ENCODE assay signal across 22 cellular contexts in genomic region chr14:68018598-68018997, GRCh38.
A peak's percentile ranks its signal among the peaks of the same experiment; 100 is the strongest.
DNase-seq lines count a peak whose midpoint lies in the region; ATAC-seq and TF ChIP-seq lines count a peak whose summit lies in the region.
"Had no signal": no experiment of that assay in that cellular context is flagged by ENCODE, and none has a peak within 500 bp of the region (broad histone marks: within the 10 kb centered on the region; RNA-seq: fewer than 3 reads in every experiment).

No MANE protein-coding gene starts in this region.

- H3K9ac ChIP-seq in colonic mucosa (ENCODE audit: low read depth in 2 of 2, low read length in 2 of 2) = no peak overlapping the region

- no peaks in the 10 kb centered on the region for H3K36me3 ChIP-seq in colonic mucosa
- H3K36me3 ChIP-seq in mucosa of descending colon (ENCODE audit: low read depth) = no peaks in the 10 kb centered on the region
- H3K36me3 ChIP-seq: adrenal gland had no signal

- TF ChIP-seq CTCF in colonic mucosa (IDR thresholded peaks at IDR 0.05) (no peak), mucosa of descending colon (IDR thresholded peaks at IDR 0.05) (no peak), GM13977 (IDR thresholded peaks at IDR 0.05; ENCODE audit: extremely low read depth, insufficient read depth, missing control alignments) (no peak)

- H3K4me1 ChIP-seq in colonic mucosa (no peaks in the 10 kb centered on the region), mucosa of descending colon (ENCODE audit: low read depth) (peaks cover 14% of the 10 kb centered on the region)
- H3K4me1 ChIP-seq: adrenal gland had no signal

- H3K4me3 Mint-ChIP-seq in stimulated activated naive B cell treated with anti-CD40 and anti-IgM and Interleukin-4, amounts not matched to agents 10 μg/mL and 1 μg/mL and 100 μg/mL, for 72 hours = no peak overlapping the region
- H3K4me3 Mint-ChIP-seq: CD14-positive monocyte; endodermal cell; HFFc6; naive B cell; stimulated activated memory B cell treated with anti-CD40 and anti-IgM and Interleukin-4, amounts not matched to agents 10 μg/mL and 1 μg/mL and 100 μg/mL, for 72 hours had no signal

- H3K27me3 ChIP-seq in colonic mucosa = no peaks in the 10 kb centered on the region
- H3K27me3 ChIP-seq: adrenal gland, tibial nerve had no signal

- H3K36me3 Mint-ChIP-seq in stimulated activated naive B cell treated with anti-CD40 and anti-IgM and Interleukin-4, amounts not matched to agents 10 μg/mL and 1 μg/mL and 100 μg/mL, for 72 hours = peaks cover 11 to 24% of the 10 kb centered on the region in 2 donors

- peak; percentile 35 for DNase-seq in A172 (ENCODE audit: low spot score)
- DNase-seq in LHCN-M2 (ENCODE audit: low read depth) = peak; percentile 43
- no peak for DNase-seq in colonic mucosa
- no peak for DNase-seq in mucosa of descending colon
- DNase-seq in GM13977 (ENCODE audit: low spot score) = no peak
- no peak for DNase-seq in stimulated activated naive B cell treated with anti-CD40 and anti-IgM and Interleukin-4, amounts not matched to agents 10 μg/mL and 1 μg/mL and 100 μg/mL, for 72 hours
- DNase-seq in NCI-H446 (lab: John Stamatoyannopoulos, UW) = no peak
- DNase-seq: activated effector memory CD4-positive, alpha-beta T cell treated with Interleukin-2 at 50 U/mL for 16 hours; adrenal gland; DMS53; endodermal cell; foreskin fibroblast; HFFc6; left ventricle myocardium superior; naive B cell; NCI-H146; T-helper 9 cell had no signal

- peaks cover 5 to 20% of the 10 kb centered on the region in 2 donors for H3K4me1 Mint-ChIP-seq in stimulated activated naive B cell treated with anti-CD40 and anti-IgM and Interleukin-4, amounts not matched to agents 10 μg/mL and 1 μg/mL and 100 μg/mL, for 72 hours
- H3K4me1 Mint-ChIP-seq: CD14-positive monocyte had no signal

- peaks cover 14 to 19% of the 10 kb centered on the region in 2 donors for H3K9me3 Mint-ChIP-seq in stimulated activated naive B cell treated with anti-CD40 and anti-IgM and Interleukin-4, amounts not matched to agents 10 μg/mL and 1 μg/mL and 100 μg/mL, for 72 hours
- H3K9me3 Mint-ChIP-seq: HFFc6 had no signal

- peak overlapping the region; percentile 3 for H3K27ac ChIP-seq in colonic mucosa
- H3K27ac ChIP-seq: adrenal gland, tibial nerve had no signal

- no peaks in the 10 kb centered on the region for H3K9me3 ChIP-seq in colonic mucosa
- peaks cover 4% of the 10 kb centered on the region for H3K9me3 ChIP-seq in mucosa of descending colon
- H3K9me3 ChIP-seq: adrenal gland had no signal

- no peak overlapping the region for H3K4me3 ChIP-seq in colonic mucosa
- no peak overlapping the region for H3K4me3 ChIP-seq in mucosa of descending colon
- H3K4me3 ChIP-seq: adrenal gland, tibial nerve had no signal

- ATAC-seq in mucosa of descending colon (peak; percentile 97), HG02840 (IDR thresholded peaks at IDR 0.05; ENCODE audit: low FRiP score, unreplicated experiment) (no peak)
- no peak for ATAC-seq in stimulated activated naive B cell treated with anti-CD40 and anti-IgM and Interleukin-4, amounts not matched to agents 10 μg/mL and 1 μg/mL and 100 μg/mL, for 72 hours (replicated peaks)
- ATAC-seq: activated CD4-positive, CD25-positive, alpha-beta regulatory T cell treated with anti-CD3 and anti-CD28 coated beads, Interleukin-2, amount 50 U/mL, for 24 hours; left ventricle myocardium superior; stimulated activated memory B cell treated with anti-CD40 and anti-IgM and Interleukin-4, amounts not matched to agents 10 μg/mL and 1 μg/mL and 100 μg/mL, for 72 hours had no signal

- in situ Hi-C loops in GM13977 (cut with MboI; ENCODE audit: low pct_unique_long_range_greater_than_20kb, low sequenced_read_pairs, unreplicated experiment) = no loop called here

- H3K27me3 Mint-ChIP-seq in stimulated activated naive B cell treated with anti-CD40 and anti-IgM and Interleukin-4, amounts not matched to agents 10 μg/mL and 1 μg/mL and 100 μg/mL, for 72 hours = no peaks in the 10 kb centered on the region
- H3K27me3 Mint-ChIP-seq: naive B cell; stimulated activated memory B cell treated with anti-CD40 and anti-IgM and Interleukin-4, amounts not matched to agents 10 μg/mL and 1 μg/mL and 100 μg/mL, for 72 hours had no signal

- H3K27ac Mint-ChIP-seq in stimulated activated naive B cell treated with anti-CD40 and anti-IgM and Interleukin-4, amounts not matched to agents 10 μg/mL and 1 μg/mL and 100 μg/mL, for 72 hours = no peak overlapping the region
- H3K27ac Mint-ChIP-seq: CD14-positive monocyte; endodermal cell; HFFc6; stimulated activated memory B cell treated with anti-CD40 and anti-IgM and Interleukin-4, amounts not matched to agents 10 μg/mL and 1 μg/mL and 100 μg/mL, for 72 hours had no signal

- intact Hi-C loops in colonic mucosa (cut with DNase I) = no loop called here
- intact Hi-C loops in mucosa of descending colon (cut with DNase I, micrococcal nuclease) = no loop called here

Comparison
In these comparisons a context has a peak if more than half of its experiments do, and no peak if none do; other contexts are left out.
1. DNase-seq: peak in A172 (single experiment) and LHCN-M2 (single experiment); none in colonic mucosa (single experiment), mucosa of descending colon (0 of 3), GM13977 (single experiment), stimulated activated naive B cell treated with anti-CD40 and anti-IgM and Interleukin-4, amounts not matched to agents 10 μg/mL and 1 μg/mL and 100 μg/mL, for 72 hours (single experiment) and NCI-H446 (0 of 2).